In the genomic region with DNA sequence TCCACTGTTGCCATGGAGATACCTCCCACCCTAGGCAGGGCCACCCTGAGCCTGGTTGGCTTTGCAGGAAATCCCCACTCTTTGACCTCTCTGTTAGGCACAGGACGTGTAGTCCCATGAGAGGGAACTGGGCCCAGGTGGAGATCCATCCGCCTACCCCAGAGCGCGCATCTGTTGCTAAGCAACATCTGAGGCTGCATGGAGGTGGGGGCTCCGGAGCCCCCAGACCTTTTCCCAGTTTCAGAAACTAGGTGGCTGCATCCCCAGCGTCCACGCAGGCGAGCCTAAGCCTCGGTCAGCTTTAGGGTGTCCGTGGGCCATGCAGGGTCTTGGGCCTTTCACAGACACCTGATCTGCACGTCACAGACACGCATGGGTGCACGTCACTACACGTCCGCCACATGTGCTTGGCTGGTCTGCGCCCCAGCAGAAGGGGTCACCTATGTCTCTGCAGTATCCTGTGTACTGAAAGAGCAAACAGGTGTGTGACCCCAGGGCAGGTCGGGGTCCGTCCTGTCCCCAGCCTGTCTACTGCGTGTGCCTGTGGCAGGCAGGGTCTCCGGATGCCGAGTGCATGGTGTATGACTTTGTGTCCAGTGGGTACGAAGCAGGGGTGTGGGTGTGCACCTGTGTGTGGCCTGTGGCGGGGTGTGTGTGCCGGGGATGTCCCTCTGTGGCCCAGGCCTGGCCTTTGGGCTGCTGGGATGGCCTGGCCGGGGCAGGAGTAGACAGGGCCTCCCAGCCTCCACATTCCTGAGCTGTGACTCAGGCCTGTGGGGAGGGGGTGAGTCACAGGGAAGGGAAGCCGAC, we compare ENCODE assay signal across 1 cellular context.
TF ChIP-seq lines count a peak whose summit lies in the region.

No MANE protein-coding gene starts in this region.

TF ChIP-seq in HepG2, 621 proteins besides CTCF, POLR2A, EP300 and RAD21 (continued from another document and continues in another):
- TF ChIP-seq, protein P1, sequence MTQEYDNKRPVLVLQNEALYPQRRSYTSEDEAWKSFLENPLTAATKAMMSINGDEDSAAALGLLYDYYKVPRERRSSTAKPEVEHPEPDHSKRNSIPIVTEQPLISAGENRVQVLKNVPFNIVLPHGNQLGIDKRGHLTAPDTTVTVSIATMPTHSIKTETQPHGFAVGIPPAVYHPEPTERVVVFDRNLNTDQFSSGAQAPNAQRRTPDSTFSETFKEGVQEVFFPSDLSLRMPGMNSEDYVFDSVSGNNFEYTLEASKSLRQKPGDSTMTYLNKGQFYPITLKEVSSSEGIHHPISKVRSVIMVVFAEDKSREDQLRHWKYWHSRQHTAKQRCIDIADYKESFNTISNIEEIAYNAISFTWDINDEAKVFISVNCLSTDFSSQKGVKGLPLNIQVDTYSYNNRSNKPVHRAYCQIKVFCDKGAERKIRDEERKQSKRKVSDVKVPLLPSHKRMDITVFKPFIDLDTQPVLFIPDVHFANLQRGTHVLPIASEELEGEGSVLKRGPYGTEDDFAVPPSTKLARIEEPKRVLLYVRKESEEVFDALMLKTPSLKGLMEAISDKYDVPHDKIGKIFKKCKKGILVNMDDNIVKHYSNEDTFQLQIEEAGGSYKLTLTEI (CRISPR knock-in tag; conservative IDR thresholded peaks at IDR 0.05) = no peak
- TF ChIP-seq, protein P2, sequence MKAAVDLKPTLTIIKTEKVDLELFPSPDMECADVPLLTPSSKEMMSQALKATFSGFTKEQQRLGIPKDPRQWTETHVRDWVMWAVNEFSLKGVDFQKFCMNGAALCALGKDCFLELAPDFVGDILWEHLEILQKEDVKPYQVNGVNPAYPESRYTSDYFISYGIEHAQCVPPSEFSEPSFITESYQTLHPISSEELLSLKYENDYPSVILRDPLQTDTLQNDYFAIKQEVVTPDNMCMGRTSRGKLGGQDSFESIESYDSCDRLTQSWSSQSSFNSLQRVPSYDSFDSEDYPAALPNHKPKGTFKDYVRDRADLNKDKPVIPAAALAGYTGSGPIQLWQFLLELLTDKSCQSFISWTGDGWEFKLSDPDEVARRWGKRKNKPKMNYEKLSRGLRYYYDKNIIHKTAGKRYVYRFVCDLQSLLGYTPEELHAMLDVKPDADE (CRISPR knock-in tag; IDR thresholded peaks at IDR 0.05) = no peak
- TF ChIP-seq MTF1 (CRISPR knock-in tag; IDR thresholded peaks at IDR 0.05) (no peak), RARG (CRISPR knock-in tag; IDR thresholded peaks at IDR 0.05; ENCODE audit: low read depth) (no peak), THYN1 (CRISPR knock-in tag; IDR thresholded peaks at IDR 0.05; ENCODE audit: borderline replicate concordance, low read depth) (no peak), ZSCAN20 (CRISPR knock-in tag; IDR thresholded peaks at IDR 0.05; ENCODE audit: borderline replicate concordance) (no peak), SETDB1 (CRISPR knock-in tag; IDR thresholded peaks at IDR 0.05; ENCODE audit: borderline replicate concordance) (no peak), PTBP1 (IDR thresholded peaks at IDR 0.05; ENCODE audit: low read depth, low read length, poor library complexity, severe bottlenecking) (no peak), ZNF33A (CRISPR knock-in tag; IDR thresholded peaks at IDR 0.05; ENCODE audit: borderline replicate concordance) (no peak), HOXD1 (CRISPR knock-in tag; IDR thresholded peaks at IDR 0.05) (no peak), ZNF839 (CRISPR knock-in tag; IDR thresholded peaks at IDR 0.05; ENCODE audit: borderline replicate concordance) (0 out of 2 replicates have a peak, but pooled peaks have one; percentile 36), HOXA9 (CRISPR knock-in tag; IDR thresholded peaks at IDR 0.05; ENCODE audit: borderline replicate concordance) (no peak), ZMYM4 (CRISPR knock-in tag; IDR thresholded peaks at IDR 0.05) (peak; percentile 43; the same call in 1 of the 2 replicates), ZNF317 (CRISPR knock-in tag; IDR thresholded peaks at IDR 0.05) (no peak), ZNF331 (CRISPR knock-in tag; IDR thresholded peaks at IDR 0.05) (peak; percentile 40; the same call in 1 of the 2 replicates), ESRRA (CRISPR knock-in tag; IDR thresholded peaks at IDR 0.05; ENCODE audit: low read depth) (peak; percentile 68; the same call in 1 of the 2 replicates), ZKSCAN1 (IDR thresholded peaks at IDR 0.05; ENCODE audit: low read length) (no peak), ZNF569 (CRISPR knock-in tag; IDR thresholded peaks at IDR 0.05; ENCODE audit: borderline replicate concordance) (no peak), ZBTB20 (CRISPR knock-in tag; IDR thresholded peaks at IDR 0.05; ENCODE audit: borderline replicate concordance, low read depth) (no peak), ZNF563 (CRISPR knock-in tag; IDR thresholded peaks at IDR 0.05) (no peak), TCF7 (IDR thresholded peaks at IDR 0.05; ENCODE audit: low read depth) (no peak), SP5 (CRISPR knock-in tag; IDR thresholded peaks at IDR 0.05; ENCODE audit: borderline replicate concordance, low read depth) (peak; percentile 68), ASH2L (IDR thresholded peaks at IDR 0.05; ENCODE audit: insufficient read length, low read depth, low read length) (no peak), STAT5B (CRISPR knock-in tag; IDR thresholded peaks at IDR 0.05) (no peak), ZFP41 (CRISPR knock-in tag; IDR thresholded peaks at IDR 0.05; ENCODE audit: borderline replicate concordance) (peak; percentile 65; the same call in 1 of the 2 replicates), BORCS8-MEF2B (CRISPR knock-in tag; IDR thresholded peaks at IDR 0.05) (peak; percentile 23; the same call in 1 of the 2 replicates), KLF11 (CRISPR knock-in tag; IDR thresholded peaks at IDR 0.05) (no peak), TCF7L2 (IDR thresholded peaks at IDR 0.05; ENCODE audit: low read depth, low read length) (no peak), MYC (CRISPR knock-in tag; IDR thresholded peaks at IDR 0.05; ENCODE audit: borderline replicate concordance) (no peak; the same call in 1 of the 2 replicates), NBN (conservative IDR thresholded peaks at IDR 0.05) (no peak), KLF15 (CRISPR knock-in tag; IDR thresholded peaks at IDR 0.05; ENCODE audit: borderline replicate concordance) (no peak), XRCC5 (optimal IDR thresholded peaks at IDR 0.05; ENCODE audit: low read length) (peak; percentile 29), ZBTB7B (CRISPR knock-in tag; IDR thresholded peaks at IDR 0.05) (peak; percentile 72)
- TF ChIP-seq, protein P3, sequence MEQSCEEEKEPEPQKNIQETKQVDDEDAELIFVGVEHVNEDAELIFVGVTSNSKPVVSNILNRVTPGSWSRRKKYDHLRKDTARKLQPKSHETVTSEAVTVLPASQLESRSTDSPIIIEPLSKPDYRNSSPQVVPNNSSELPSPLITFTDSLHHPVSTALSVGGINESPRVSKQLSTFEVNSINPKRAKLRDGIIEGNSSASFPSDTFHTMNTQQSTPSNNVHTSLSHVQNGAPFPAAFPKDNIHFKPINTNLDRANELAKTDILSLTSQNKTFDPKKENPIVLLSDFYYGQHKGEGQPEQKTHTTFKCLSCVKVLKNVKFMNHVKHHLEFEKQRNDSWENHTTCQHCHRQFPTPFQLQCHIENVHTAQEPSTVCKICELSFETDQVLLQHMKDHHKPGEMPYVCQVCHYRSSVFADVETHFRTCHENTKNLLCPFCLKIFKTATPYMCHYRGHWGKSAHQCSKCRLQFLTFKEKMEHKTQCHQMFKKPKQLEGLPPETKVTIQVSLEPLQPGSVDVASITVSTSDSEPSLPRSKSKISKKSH (CRISPR knock-in tag; IDR thresholded peaks at IDR 0.05; ENCODE audit: borderline replicate concordance) = no peak
- TF ChIP-seq, protein P4, sequence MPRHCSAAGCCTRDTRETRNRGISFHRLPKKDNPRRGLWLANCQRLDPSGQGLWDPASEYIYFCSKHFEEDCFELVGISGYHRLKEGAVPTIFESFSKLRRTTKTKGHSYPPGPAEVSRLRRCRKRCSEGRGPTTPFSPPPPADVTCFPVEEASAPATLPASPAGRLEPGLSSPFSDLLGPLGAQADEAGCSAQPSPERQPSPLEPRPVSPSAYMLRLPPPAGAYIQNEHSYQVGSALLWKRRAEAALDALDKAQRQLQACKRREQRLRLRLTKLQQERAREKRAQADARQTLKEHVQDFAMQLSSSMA (CRISPR knock-in tag; IDR thresholded peaks at IDR 0.05) = no peak
- TF ChIP-seq, protein P5, sequence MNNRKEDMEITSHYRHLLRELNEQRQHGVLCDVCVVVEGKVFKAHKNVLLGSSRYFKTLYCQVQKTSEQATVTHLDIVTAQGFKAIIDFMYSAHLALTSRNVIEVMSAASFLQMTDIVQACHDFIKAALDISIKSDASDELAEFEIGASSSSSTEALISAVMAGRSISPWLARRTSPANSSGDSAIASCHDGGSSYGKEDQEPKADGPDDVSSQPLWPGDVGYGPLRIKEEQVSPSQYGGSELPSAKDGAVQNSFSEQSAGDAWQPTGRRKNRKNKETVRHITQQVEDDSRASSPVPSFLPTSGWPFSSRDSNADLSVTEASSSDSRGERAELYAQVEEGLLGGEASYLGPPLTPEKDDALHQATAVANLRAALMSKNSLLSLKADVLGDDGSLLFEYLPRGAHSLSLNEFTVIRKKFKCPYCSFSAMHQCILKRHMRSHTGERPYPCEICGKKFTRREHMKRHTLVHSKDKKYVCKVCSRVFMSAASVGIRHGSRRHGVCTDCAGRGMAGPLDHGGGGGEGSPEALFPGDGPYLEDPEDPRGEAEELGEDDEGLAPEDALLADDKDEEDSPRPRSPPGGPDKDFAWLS (CRISPR knock-in tag; IDR thresholded peaks at IDR 0.05; ENCODE audit: borderline replicate concordance) = no peak
- TF ChIP-seq, protein P6, sequence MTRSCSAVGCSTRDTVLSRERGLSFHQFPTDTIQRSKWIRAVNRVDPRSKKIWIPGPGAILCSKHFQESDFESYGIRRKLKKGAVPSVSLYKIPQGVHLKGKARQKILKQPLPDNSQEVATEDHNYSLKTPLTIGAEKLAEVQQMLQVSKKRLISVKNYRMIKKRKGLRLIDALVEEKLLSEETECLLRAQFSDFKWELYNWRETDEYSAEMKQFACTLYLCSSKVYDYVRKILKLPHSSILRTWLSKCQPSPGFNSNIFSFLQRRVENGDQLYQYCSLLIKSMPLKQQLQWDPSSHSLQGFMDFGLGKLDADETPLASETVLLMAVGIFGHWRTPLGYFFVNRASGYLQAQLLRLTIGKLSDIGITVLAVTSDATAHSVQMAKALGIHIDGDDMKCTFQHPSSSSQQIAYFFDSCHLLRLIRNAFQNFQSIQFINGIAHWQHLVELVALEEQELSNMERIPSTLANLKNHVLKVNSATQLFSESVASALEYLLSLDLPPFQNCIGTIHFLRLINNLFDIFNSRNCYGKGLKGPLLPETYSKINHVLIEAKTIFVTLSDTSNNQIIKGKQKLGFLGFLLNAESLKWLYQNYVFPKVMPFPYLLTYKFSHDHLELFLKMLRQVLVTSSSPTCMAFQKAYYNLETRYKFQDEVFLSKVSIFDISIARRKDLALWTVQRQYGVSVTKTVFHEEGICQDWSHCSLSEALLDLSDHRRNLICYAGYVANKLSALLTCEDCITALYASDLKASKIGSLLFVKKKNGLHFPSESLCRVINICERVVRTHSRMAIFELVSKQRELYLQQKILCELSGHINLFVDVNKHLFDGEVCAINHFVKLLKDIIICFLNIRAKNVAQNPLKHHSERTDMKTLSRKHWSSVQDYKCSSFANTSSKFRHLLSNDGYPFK (CRISPR knock-in tag; IDR thresholded peaks at IDR 0.05; ENCODE audit: borderline replicate concordance) = no peak; the same call in none of the 2 replicates
- TF ChIP-seq, protein P7, sequence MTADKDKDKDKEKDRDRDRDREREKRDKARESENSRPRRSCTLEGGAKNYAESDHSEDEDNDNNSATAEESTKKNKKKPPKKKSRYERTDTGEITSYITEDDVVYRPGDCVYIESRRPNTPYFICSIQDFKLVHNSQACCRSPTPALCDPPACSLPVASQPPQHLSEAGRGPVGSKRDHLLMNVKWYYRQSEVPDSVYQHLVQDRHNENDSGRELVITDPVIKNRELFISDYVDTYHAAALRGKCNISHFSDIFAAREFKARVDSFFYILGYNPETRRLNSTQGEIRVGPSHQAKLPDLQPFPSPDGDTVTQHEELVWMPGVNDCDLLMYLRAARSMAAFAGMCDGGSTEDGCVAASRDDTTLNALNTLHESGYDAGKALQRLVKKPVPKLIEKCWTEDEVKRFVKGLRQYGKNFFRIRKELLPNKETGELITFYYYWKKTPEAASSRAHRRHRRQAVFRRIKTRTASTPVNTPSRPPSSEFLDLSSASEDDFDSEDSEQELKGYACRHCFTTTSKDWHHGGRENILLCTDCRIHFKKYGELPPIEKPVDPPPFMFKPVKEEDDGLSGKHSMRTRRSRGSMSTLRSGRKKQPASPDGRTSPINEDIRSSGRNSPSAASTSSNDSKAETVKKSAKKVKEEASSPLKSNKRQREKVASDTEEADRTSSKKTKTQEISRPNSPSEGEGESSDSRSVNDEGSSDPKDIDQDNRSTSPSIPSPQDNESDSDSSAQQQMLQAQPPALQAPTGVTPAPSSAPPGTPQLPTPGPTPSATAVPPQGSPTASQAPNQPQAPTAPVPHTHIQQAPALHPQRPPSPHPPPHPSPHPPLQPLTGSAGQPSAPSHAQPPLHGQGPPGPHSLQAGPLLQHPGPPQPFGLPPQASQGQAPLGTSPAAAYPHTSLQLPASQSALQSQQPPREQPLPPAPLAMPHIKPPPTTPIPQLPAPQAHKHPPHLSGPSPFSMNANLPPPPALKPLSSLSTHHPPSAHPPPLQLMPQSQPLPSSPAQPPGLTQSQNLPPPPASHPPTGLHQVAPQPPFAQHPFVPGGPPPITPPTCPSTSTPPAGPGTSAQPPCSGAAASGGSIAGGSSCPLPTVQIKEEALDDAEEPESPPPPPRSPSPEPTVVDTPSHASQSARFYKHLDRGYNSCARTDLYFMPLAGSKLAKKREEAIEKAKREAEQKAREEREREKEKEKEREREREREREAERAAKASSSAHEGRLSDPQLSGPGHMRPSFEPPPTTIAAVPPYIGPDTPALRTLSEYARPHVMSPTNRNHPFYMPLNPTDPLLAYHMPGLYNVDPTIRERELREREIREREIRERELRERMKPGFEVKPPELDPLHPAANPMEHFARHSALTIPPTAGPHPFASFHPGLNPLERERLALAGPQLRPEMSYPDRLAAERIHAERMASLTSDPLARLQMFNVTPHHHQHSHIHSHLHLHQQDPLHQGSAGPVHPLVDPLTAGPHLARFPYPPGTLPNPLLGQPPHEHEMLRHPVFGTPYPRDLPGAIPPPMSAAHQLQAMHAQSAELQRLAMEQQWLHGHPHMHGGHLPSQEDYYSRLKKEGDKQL (CRISPR knock-in tag; IDR thresholded peaks at IDR 0.05; ENCODE audit: low read depth) = no peak
- TF ChIP-seq, protein P8, sequence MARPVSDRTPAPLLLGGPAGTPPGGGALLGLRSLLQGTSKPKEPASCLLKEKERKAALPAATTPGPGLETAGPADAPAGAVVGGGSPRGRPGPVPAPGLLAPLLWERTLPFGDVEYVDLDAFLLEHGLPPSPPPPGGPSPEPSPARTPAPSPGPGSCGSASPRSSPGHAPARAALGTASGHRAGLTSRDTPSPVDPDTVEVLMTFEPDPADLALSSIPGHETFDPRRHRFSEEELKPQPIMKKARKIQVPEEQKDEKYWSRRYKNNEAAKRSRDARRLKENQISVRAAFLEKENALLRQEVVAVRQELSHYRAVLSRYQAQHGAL (CRISPR knock-in tag; IDR thresholded peaks at IDR 0.05; ENCODE audit: not compliant biosample characterization) = no peak
- TF ChIP-seq, protein P9, sequence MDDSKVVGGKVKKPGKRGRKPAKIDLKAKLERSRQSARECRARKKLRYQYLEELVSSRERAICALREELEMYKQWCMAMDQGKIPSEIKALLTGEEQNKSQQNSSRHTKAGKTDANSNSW (CRISPR knock-in tag; IDR thresholded peaks at IDR 0.05; ENCODE audit: borderline replicate concordance) = no peak
